In genomic region chr19:10812196-10812595, GRCh38 we compare ENCODE assay signal across 1 cellular context.
TF ChIP-seq lines count a peak whose summit lies in the region.

No MANE protein-coding gene starts in this region.

TF ChIP-seq in H1, 55 proteins besides CTCF, POLR2A, EP300 and RAD21:
- no peak for TF ChIP-seq RBBP5 (IDR thresholded peaks at IDR 0.05; ENCODE audit: borderline replicate concordance, low read depth, low read length)
- peak; percentile 71 for TF ChIP-seq BACH1 (IDR thresholded peaks at IDR 0.05; ENCODE audit: low read length)
